Comparison of ENCODE assay signal across 1 cellular context in genomic region chr19:54030895-54031586, GRCh38.
A peak's percentile ranks its signal among the peaks of the same experiment; 100 is the strongest.
TF ChIP-seq lines count a peak whose summit lies in the region.

No MANE protein-coding gene starts in this region.

TF ChIP-seq in K562, 482 proteins besides CTCF, POLR2A, EP300 and RAD21:
- no peak for TF ChIP-seq ZBTB9 (CRISPR knock-in tag; IDR thresholded peaks at IDR 0.05)
- TF ChIP-seq DPF2 (IDR thresholded peaks at IDR 0.05), result no peak
- no peak for TF ChIP-seq CCAR2 (IDR thresholded peaks at IDR 0.05; ENCODE audit: low read depth, low read length)
- TF ChIP-seq ZNF12 (CRISPR knock-in tag; IDR thresholded peaks at IDR 0.05), result no peak
- peak; percentile 37; the same call in 1 of the 2 replicates for TF ChIP-seq SMC3 (conservative IDR thresholded peaks at IDR 0.05; ENCODE audit: insufficient read depth, low read depth, low read length)
- TF ChIP-seq HDAC2 (IDR thresholded peaks at IDR 0.05), result no peak
- TF ChIP-seq ZNF511 (CRISPR knock-in tag; IDR thresholded peaks at IDR 0.05), result no peak
- TF ChIP-seq PRPF4 (IDR thresholded peaks at IDR 0.05; ENCODE audit: insufficient read depth, low read depth, low read length, poor library complexity, severe bottlenecking), result no peak
- TF ChIP-seq THRA (IDR thresholded peaks at IDR 0.05), result no peak
TF ChIP-seq in K562: peak in this region for 1.
